24 cellular contexts compared by ENCODE assay signal in the genomic region with DNA sequence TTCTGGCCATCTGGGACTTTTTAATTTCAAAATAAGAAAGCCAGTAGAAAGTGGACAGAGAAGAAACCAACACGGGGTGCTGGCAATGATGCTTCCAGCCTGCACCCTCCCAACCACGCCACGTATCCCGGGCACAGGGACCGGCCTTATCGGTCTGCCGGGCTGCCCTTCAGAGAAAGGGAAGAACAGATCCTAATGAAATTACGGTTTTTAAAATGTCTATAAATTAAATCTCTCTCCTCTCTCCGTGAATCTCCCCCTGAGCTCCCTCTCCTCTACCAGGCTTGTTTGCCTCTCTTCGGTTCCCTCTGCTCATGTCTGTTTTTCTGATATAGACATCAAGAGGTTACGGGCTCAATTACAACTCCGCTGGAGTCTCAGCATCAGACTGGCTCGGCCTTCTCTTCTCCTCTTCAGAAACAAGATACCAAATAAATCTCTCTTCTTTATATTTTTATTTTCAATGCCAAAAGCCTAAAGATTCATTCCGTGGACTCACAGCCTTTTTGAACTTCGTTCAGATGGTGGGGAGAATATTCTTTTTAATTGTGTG. TPM values are rescaled to one million over a fixed set of nuclear protein-coding genes. Genes with fewer than 3 reads are reported as not detected.
DNase-seq lines count a peak whose midpoint lies in the region; ATAC-seq, FAIRE-seq and TF ChIP-seq lines count a peak whose summit lies in the region.
"Had no signal": no experiment of that assay in that cellular context is flagged by ENCODE, and none has a peak within 500 bp of the region (broad histone marks: within the 10 kb centered on the region; RNA-seq: fewer than 3 reads in every experiment).

No MANE protein-coding gene starts in this region.

- peak overlapping the region in 2 of 3 donors; percentile 35 to 74 for H3K9ac ChIP-seq in skeletal muscle tissue (ENCODE audit: low read depth in 1 of 3, low read length in 3 of 3)

- H3K9me3 ChIP-seq in WERI-Rb-1 (ENCODE audit: severe bottlenecking) (no peaks in the 10 kb centered on the region), skeletal muscle tissue (ENCODE audit: control insufficient read depth in 3 of 3, low read length in 3 of 3) (no peaks in the 10 kb centered on the region)
- H3K9me3 ChIP-seq: SJSA1 had no signal

- peaks cover 57 to 71% (median 69%) of the 10 kb centered on the region in 3 donors for H3K4me1 ChIP-seq in skeletal muscle tissue (ENCODE audit: control insufficient read depth in 3 of 3, insufficient read depth in 3 of 3, low read length in 3 of 3)

- H3K27me3 ChIP-seq in WERI-Rb-1 (ENCODE audit: insufficient read depth, low read depth, severe bottlenecking) (no peaks in the 10 kb centered on the region), skeletal muscle tissue (ENCODE audit: control insufficient read depth in 3 of 3, insufficient read depth in 3 of 3, low read length in 3 of 3) (peaks cover 0 to 5% (median 0%) of the 10 kb centered on the region in 3 donors)

- peak overlapping the region; percentile 24 for H3K27ac ChIP-seq in WERI-Rb-1
- H3K27ac ChIP-seq in skeletal muscle tissue (ENCODE audit: low read depth, low read length) = peak overlapping the region; percentile 70
- H3K27ac ChIP-seq: brain microvascular endothelial cell, coronary artery, PC-9, SJSA1 had no signal

- peak; percentile 32 for DNase-seq in NCI-H2171 treated with DMSO at 0.1 percent for 48 hours (lab: John Stamatoyannopoulos, UW)
- no peak for DNase-seq in NCI-H2171 (lab: John Stamatoyannopoulos, UW)
- no peak for DNase-seq in LNCaP clone FGC (ENCODE audit: low read depth)
- DNase-seq in WERI-Rb-1 = no peak
- DNase-seq in GM19239 (ENCODE audit: insufficient read length, low spot score) = no peak
- DNase-seq in GM19238 (ENCODE audit: insufficient read length, low spot score) = no peak
- DNase-seq: activated CD4-positive, alpha-beta memory T cell treated with anti-CD3 and anti-CD28 coated beads, Interleukin-2, amount 10 ng/mL, durations not matched to agents 7 days and 5 days; activated gamma-delta T cell; activated T-cell treated with anti-CD3 and anti-CD28 coated beads for 4 hours; brain microvascular endothelial cell; NCI-H1694 treated with DMSO at 0.1 percent for 48 hours; NCI-H526 treated with DMSO at 0.1 percent for 48 hours; PC-9; stimulated activated CD8-positive, alpha-beta memory T cell treated with anti-CD3 and anti-CD28 coated beads, Interleukin-4, amount 100 ng/mL, for 48 hours; T-helper 17 cell had no signal

- ATAC-seq in HG02759 (IDR thresholded peaks at IDR 0.05; ENCODE audit: unreplicated experiment) = no peak
- ATAC-seq: left lobe of liver, T-helper 17 cell, WTC11 had no signal

- H3K4me3 ChIP-seq in LNCaP clone FGC (ENCODE audit: low read depth, low read length) = peak overlapping the region; percentile 93
- H3K4me3 ChIP-seq in WERI-Rb-1 (ENCODE audit: low read depth, low read length) = peak overlapping the region; percentile 9
- no peak overlapping the region for H3K4me3 ChIP-seq in skeletal muscle tissue (ENCODE audit: low read length in 3 of 3)
- H3K4me3 ChIP-seq: coronary artery, PC-9, SJSA1 had no signal

- TF ChIP-seq CTCF in LNCaP clone FGC (IDR thresholded peaks at IDR 0.05; ENCODE audit: control insufficient read depth, extremely low read depth, insufficient read depth) = no peak
- no peak for TF ChIP-seq CTCF in WERI-Rb-1 (IDR thresholded peaks at IDR 0.05; ENCODE audit: low read depth, low read length)

- H3K36me3 ChIP-seq in WERI-Rb-1 (no peaks in the 10 kb centered on the region), skeletal muscle tissue (ENCODE audit: control insufficient read depth in 3 of 3, insufficient read depth in 3 of 3, low read length in 3 of 3) (no peaks in the 10 kb centered on the region)
- H3K36me3 ChIP-seq: brain microvascular endothelial cell, SJSA1 had no signal

- FAIRE-seq in GM19239 (lab: Jason Lieb, UNC) = no peak
- FAIRE-seq: GM12892, H1, urothelium cell line had no signal

RNA-seq across cellular contexts. Expression of a gene that starts 6.2 kb away (rescaled TPM):
- 26.1 TPM for total RNA-seq in skeletal muscle tissue

Comparison
In these comparisons a context has a peak if more than half of its experiments do, and no peak if none do; other contexts are left out.
1. H3K4me3 ChIP-seq: peak in LNCaP clone FGC (single experiment) and WERI-Rb-1 (single experiment); none in skeletal muscle tissue (0 of 3).